In the genomic region with DNA sequence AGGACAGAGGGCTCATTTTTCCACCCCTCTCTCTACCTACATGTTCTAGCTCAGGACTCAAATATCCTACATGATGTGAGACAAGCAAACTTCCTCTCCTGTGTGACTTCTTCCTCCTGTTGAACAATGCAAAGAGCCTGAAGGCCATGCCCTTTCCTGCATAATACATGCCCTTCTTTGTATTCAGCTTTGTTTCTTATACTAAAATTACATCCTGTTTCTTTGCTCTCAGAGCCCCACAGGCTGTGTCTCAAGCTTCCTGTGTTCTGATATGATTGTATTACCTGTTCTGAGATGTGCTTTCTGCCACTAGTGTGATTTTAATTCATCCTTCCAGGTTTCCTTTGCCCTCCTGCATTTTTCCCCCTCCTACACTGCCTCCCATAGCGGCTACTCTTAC, we compare ENCODE assay signal across 25 cellular contexts.
A peak's percentile ranks its signal among the peaks of the same experiment; 100 is the strongest.
DNase-seq lines count a peak whose midpoint lies in the region; ATAC-seq and TF ChIP-seq lines count a peak whose summit lies in the region.
"Had no signal": no experiment of that assay in that cellular context is flagged by ENCODE, and none has a peak within 500 bp of the region (broad histone marks: within the 10 kb centered on the region; RNA-seq: fewer than 3 reads in every experiment).

No MANE protein-coding gene starts in this region.

- peaks cover 55% of the 10 kb centered on the region for H3K9me3 ChIP-seq in BLaER1
- H3K9me3 ChIP-seq in CD8-positive, alpha-beta memory T cell (ENCODE audit: low read length), result no peaks in the 10 kb centered on the region
- H3K9me3 ChIP-seq: breast epithelium, MG63, pancreas, sigmoid colon, stomach, upper lobe of left lung had no signal

- no peaks in the 10 kb centered on the region for H3K36me3 ChIP-seq in BLaER1
- H3K36me3 ChIP-seq in CD8-positive, alpha-beta memory T cell (ENCODE audit: insufficient read depth, low read length), result no peaks in the 10 kb centered on the region
- H3K36me3 ChIP-seq: breast epithelium, MG63, pancreas, sigmoid colon, stomach, upper lobe of left lung had no signal

- peaks cover 0 to 3% of the 10 kb centered on the region in 2 donors for H3K27me3 Mint-ChIP-seq in CD8-positive, alpha-beta memory T cell
- no peaks in the 10 kb centered on the region for H3K27me3 Mint-ChIP-seq in activated CD8-positive, alpha-beta T cell treated with anti-CD3 and anti-CD28 coated beads for 36 hours
- H3K27me3 Mint-ChIP-seq in endothelial cell (ENCODE audit: unreplicated experiment), result no peaks in the 10 kb centered on the region
- peaks cover 0 to 2% (median 0%) of the 10 kb centered on the region in 3 donors for H3K27me3 Mint-ChIP-seq in CD14-positive monocyte (ENCODE audit: low read depth in 3 of 3)
- H3K27me3 Mint-ChIP-seq: activated B cell treated with CpG ODN at 0.5 μM for 24 hours had no signal

- H3K4me1 ChIP-seq in BLaER1, result peaks cover 9% of the 10 kb centered on the region
- H3K4me1 ChIP-seq in CD8-positive, alpha-beta memory T cell (ENCODE audit: insufficient read depth, low read length), result peaks cover 37% of the 10 kb centered on the region
- H3K4me1 ChIP-seq: breast epithelium, pancreas, sigmoid colon, stomach, upper lobe of left lung had no signal

- peak; percentile 69 for ATAC-seq in activated CD8-positive, alpha-beta T cell treated with anti-CD3 and anti-CD28 coated beads for 36 hours
- ATAC-seq in HG03025 (IDR thresholded peaks at IDR 0.05; ENCODE audit: low FRiP score, unreplicated experiment) (no peak), GM18517 (IDR thresholded peaks at IDR 0.05; ENCODE audit: unreplicated experiment) (no peak), HG03108 (IDR thresholded peaks at IDR 0.05; ENCODE audit: unreplicated experiment) (no peak)
- ATAC-seq: pancreas had no signal

- intact Hi-C loops in activated CD8-positive, alpha-beta T cell treated with anti-CD3 and anti-CD28 coated beads for 36 hours (cut with micrococcal nuclease), result no loop called here
- intact Hi-C loops in CD14-positive monocyte (cut with micrococcal nuclease), result no loop called here

- no peak overlapping the region for H3K9ac ChIP-seq in BLaER1

- no peak overlapping the region for H3K27ac ChIP-seq in BLaER1
- H3K27ac ChIP-seq in CD8-positive, alpha-beta memory T cell (ENCODE audit: low read depth, low read length), result no peak overlapping the region
- H3K27ac ChIP-seq: breast epithelium, dorsolateral prefrontal cortex, pancreas, PC-9, sigmoid colon, stomach, upper lobe of left lung had no signal

- peak overlapping the region in 3 of 7 donors; percentile 18 to 35 (median 29) for H3K4me3 Mint-ChIP-seq in CD8-positive, alpha-beta memory T cell
- H3K4me3 Mint-ChIP-seq in activated CD8-positive, alpha-beta T cell treated with anti-CD3 and anti-CD28 coated beads for 36 hours, result no peak overlapping the region
- H3K4me3 Mint-ChIP-seq in endothelial cell (ENCODE audit: unreplicated experiment), result no peak overlapping the region
- no peak overlapping the region for H3K4me3 Mint-ChIP-seq in CD14-positive monocyte
- H3K4me3 Mint-ChIP-seq: activated B cell treated with CpG ODN at 0.5 μM for 24 hours, natural killer cell had no signal

- POLR2A ChIA-PET in CD8-positive, alpha-beta memory T cell (lab: Charles Lee), result no interaction called here
- POLR2A ChIA-PET in activated CD8-positive, alpha-beta T cell treated with anti-CD3 and anti-CD28 coated beads for 36 hours (lab: Charles Lee), result no interaction called here

- peak in 2 of 5 donors; percentile 4 to 37 for DNase-seq in CD8-positive, alpha-beta memory T cell
- DNase-seq in activated CD8-positive, alpha-beta T cell treated with anti-CD3 and anti-CD28 coated beads for 36 hours, result no peak
- no peak for DNase-seq in endothelial cell (ENCODE audit: low spot score)
- DNase-seq in CD14-positive monocyte (ENCODE audit: low spot score), result no peak
- DNase-seq: activated B cell treated with CpG ODN at 0.5 μM for 24 hours; activated CD8-positive, alpha-beta memory T cell treated with anti-CD3 and anti-CD28 coated beads, Interleukin-2, amount 50 U/mL, for 4 hours; dorsolateral prefrontal cortex; erythroblast; kidney; MG63; natural killer cell; NCI-H146; NCI-H774; pancreas; PC-9; SIG-M5; sigmoid colon; stomach; upper lobe of left lung had no signal

- no peak overlapping the region for H3K4me3 ChIP-seq in BLaER1
- H3K4me3 ChIP-seq in CD8-positive, alpha-beta memory T cell (ENCODE audit: low read length), result no peak overlapping the region
- H3K4me3 ChIP-seq: breast epithelium, dorsolateral prefrontal cortex, lung, MG63, pancreas, PC-9, sigmoid colon, stomach, upper lobe of left lung had no signal

- no peak for TF ChIP-seq CTCF in activated CD8-positive, alpha-beta T cell treated with anti-CD3 and anti-CD28 coated beads for 36 hours (IDR thresholded peaks at IDR 0.05)
- TF ChIP-seq CTCF in endothelial cell (IDR thresholded peaks at IDR 0.05; ENCODE audit: unreplicated experiment) (no peak), CD14-positive monocyte (IDR thresholded peaks at IDR 0.05) (no peak)

- peak overlapping the region; percentile 12 for H3K4me2 ChIP-seq in BLaER1
- H3K4me2 ChIP-seq: PC-9 had no signal

- no peaks in the 10 kb centered on the region for H3K9me3 Mint-ChIP-seq in CD8-positive, alpha-beta memory T cell
- H3K9me3 Mint-ChIP-seq in activated CD8-positive, alpha-beta T cell treated with anti-CD3 and anti-CD28 coated beads for 36 hours, result no peaks in the 10 kb centered on the region
- H3K9me3 Mint-ChIP-seq in endothelial cell (ENCODE audit: unreplicated experiment) (no peaks in the 10 kb centered on the region), CD14-positive monocyte (peaks cover 0 to 7% (median 0%) of the 10 kb centered on the region in 7 donors)
- H3K9me3 Mint-ChIP-seq: activated B cell treated with CpG ODN at 0.5 μM for 24 hours, natural killer cell had no signal

- CTCF ChIA-PET in CD8-positive, alpha-beta memory T cell (lab: Charles Lee), result no interaction called here
- CTCF ChIA-PET in activated CD8-positive, alpha-beta T cell treated with anti-CD3 and anti-CD28 coated beads for 36 hours (lab: Charles Lee), result no interaction called here

- H4K20me1 ChIP-seq in BLaER1, result no peaks in the 10 kb centered on the region

- no peaks in the 10 kb centered on the region for H3K27me3 ChIP-seq in BLaER1
- no peaks in the 10 kb centered on the region for H3K27me3 ChIP-seq in CD8-positive, alpha-beta memory T cell (ENCODE audit: insufficient read depth, low read length, poor library complexity, severe bottlenecking)
- H3K27me3 ChIP-seq: breast epithelium, MG63, pancreas, sigmoid colon, stomach, upper lobe of left lung had no signal

- peak overlapping the region; percentile 7 to 94 (median 78) for H3K27ac Mint-ChIP-seq in CD8-positive, alpha-beta memory T cell
- peak overlapping the region; percentile 72 for H3K27ac Mint-ChIP-seq in activated CD8-positive, alpha-beta T cell treated with anti-CD3 and anti-CD28 coated beads for 36 hours
- H3K27ac Mint-ChIP-seq in endothelial cell (ENCODE audit: unreplicated experiment) (peak overlapping the region; percentile 87), CD14-positive monocyte (peak overlapping the region in 1 of 7 donors; percentile 74)
- H3K27ac Mint-ChIP-seq: activated B cell treated with CpG ODN at 0.5 μM for 24 hours, natural killer cell had no signal

- H3K4me1 Mint-ChIP-seq in CD8-positive, alpha-beta memory T cell, result peaks cover 26 to 28% (median 27%) of the 10 kb centered on the region in 3 donors
- H3K4me1 Mint-ChIP-seq in activated CD8-positive, alpha-beta T cell treated with anti-CD3 and anti-CD28 coated beads for 36 hours (ENCODE audit: low read depth), result peaks cover 42% of the 10 kb centered on the region
- peaks cover 20% of the 10 kb centered on the region for H3K4me1 Mint-ChIP-seq in endothelial cell (ENCODE audit: unreplicated experiment)
- H3K4me1 Mint-ChIP-seq in CD14-positive monocyte, result peaks cover 14% of the 10 kb centered on the region
- H3K4me1 Mint-ChIP-seq: natural killer cell had no signal

- H3K36me3 Mint-ChIP-seq in CD8-positive, alpha-beta memory T cell, result peaks cover 0 to 5% (median 4%) of the 10 kb centered on the region in 3 donors
- no peaks in the 10 kb centered on the region for H3K36me3 Mint-ChIP-seq in activated CD8-positive, alpha-beta T cell treated with anti-CD3 and anti-CD28 coated beads for 36 hours (ENCODE audit: low read depth)
- no peaks in the 10 kb centered on the region for H3K36me3 Mint-ChIP-seq in endothelial cell (ENCODE audit: low read depth, unreplicated experiment)
- H3K36me3 Mint-ChIP-seq in CD14-positive monocyte, result no peaks in the 10 kb centered on the region
- H3K36me3 Mint-ChIP-seq: natural killer cell had no signal
